ENCODE assay signal across 10 cellular contexts in genomic region chr9:137126786-137127185, GRCh38. TPM values are rescaled to one million over a fixed set of nuclear protein-coding genes. Genes with fewer than 3 reads are reported as not detected.
DNase-seq lines count a peak whose midpoint lies in the region; ATAC-seq and TF ChIP-seq lines count a peak whose summit lies in the region.
"Had no signal": no experiment of that assay in that cellular context is flagged by ENCODE, and none has a peak within 500 bp of the region (broad histone marks: within the 10 kb centered on the region; RNA-seq: fewer than 3 reads in every experiment).

No MANE protein-coding gene starts in this region.

- no peaks in the 10 kb centered on the region for H3K27me3 ChIP-seq in Peyer's patch

- peaks cover 0 to 38% (median 23%) of the 10 kb centered on the region in 4 donors for H3K4me1 ChIP-seq in Peyer's patch

- peak overlapping the region; percentile 91 for H3K27ac Mint-ChIP-seq in activated T-cell treated with anti-CD3 and anti-CD28 coated beads, Interleukin-2, amount 50 U/mL, for 24 hours
- H3K27ac Mint-ChIP-seq in effector memory CD8-positive, alpha-beta T cell, result peak overlapping the region; percentile 89 to 95
- peak overlapping the region; percentile 56 to 93 for H3K27ac Mint-ChIP-seq in stimulated activated naive CD8-positive, alpha-beta T cell treated with anti-CD3 and anti-CD28 coated beads, Interleukin-15, amount 100 ng/mL, for 72 hours

- H3K27me3 Mint-ChIP-seq in activated T-cell treated with anti-CD3 and anti-CD28 coated beads, Interleukin-2, amount 50 U/mL, for 24 hours, result no peaks in the 10 kb centered on the region
- H3K27me3 Mint-ChIP-seq in effector memory CD8-positive, alpha-beta T cell, result no peaks in the 10 kb centered on the region
- H3K27me3 Mint-ChIP-seq in stimulated activated naive CD8-positive, alpha-beta T cell treated with anti-CD3 and anti-CD28 coated beads, Interleukin-15, amount 100 ng/mL, for 72 hours, result no peaks in the 10 kb centered on the region

- H3K9me3 Mint-ChIP-seq in activated T-cell treated with anti-CD3 and anti-CD28 coated beads, Interleukin-2, amount 50 U/mL, for 24 hours, result no peaks in the 10 kb centered on the region
- H3K9me3 Mint-ChIP-seq in effector memory CD8-positive, alpha-beta T cell, result no peaks in the 10 kb centered on the region
- no peaks in the 10 kb centered on the region for H3K9me3 Mint-ChIP-seq in stimulated activated naive CD8-positive, alpha-beta T cell treated with anti-CD3 and anti-CD28 coated beads, Interleukin-15, amount 100 ng/mL, for 72 hours

- TF ChIP-seq POLR2A in Peyer's patch (IDR thresholded peaks at IDR 0.05), result no peak

- no peak for TF ChIP-seq CTCF in Peyer's patch (IDR thresholded peaks at IDR 0.05)

- no peak for ATAC-seq in effector memory CD8-positive, alpha-beta T cell (replicated peaks)
- no peak for ATAC-seq in stimulated activated naive CD8-positive, alpha-beta T cell treated with anti-CD3 and anti-CD28 coated beads, Interleukin-15, amount 100 ng/mL, for 72 hours
- ATAC-seq in GM18873 (IDR thresholded peaks at IDR 0.05; ENCODE audit: low FRiP score, unreplicated experiment), result no peak

- peak overlapping the region; percentile 87 for H3K4me3 Mint-ChIP-seq in activated T-cell treated with anti-CD3 and anti-CD28 coated beads, Interleukin-2, amount 50 U/mL, for 24 hours
- peak overlapping the region; percentile 80 to 93 for H3K4me3 Mint-ChIP-seq in effector memory CD8-positive, alpha-beta T cell
- peak overlapping the region; percentile 87 to 93 for H3K4me3 Mint-ChIP-seq in stimulated activated naive CD8-positive, alpha-beta T cell treated with anti-CD3 and anti-CD28 coated beads, Interleukin-15, amount 100 ng/mL, for 72 hours

- H3K27ac ChIP-seq in Peyer's patch, result peak overlapping the region; percentile 62 to 86 (median 83)
- H3K27ac ChIP-seq: cardiac muscle cell had no signal

- H3K4me1 Mint-ChIP-seq in activated T-cell treated with anti-CD3 and anti-CD28 coated beads, Interleukin-2, amount 50 U/mL, for 24 hours (ENCODE audit: low read depth), result peaks cover 34% of the 10 kb centered on the region
- H3K4me1 Mint-ChIP-seq in effector memory CD8-positive, alpha-beta T cell (ENCODE audit: low read depth in 2 of 2), result peaks cover 27 to 28% of the 10 kb centered on the region in 2 donors
- H3K4me1 Mint-ChIP-seq in stimulated activated naive CD8-positive, alpha-beta T cell treated with anti-CD3 and anti-CD28 coated beads, Interleukin-15, amount 100 ng/mL, for 72 hours, result peaks cover 37% of the 10 kb centered on the region

- no peak for DNase-seq in activated T-cell treated with anti-CD3 and anti-CD28 coated beads, Interleukin-2, amount 50 U/mL, for 24 hours
- no peak for DNase-seq in activated T-cell treated with anti-CD3 and anti-CD28 coated beads, Interleukin-2, amount 50 U/mL, for 1 hour
- no peak for DNase-seq in Peyer's patch
- DNase-seq in effector memory CD8-positive, alpha-beta T cell, result no peak
- no peak for DNase-seq in stimulated activated naive CD8-positive, alpha-beta T cell treated with anti-CD3 and anti-CD28 coated beads, Interleukin-15, amount 100 ng/mL, for 72 hours
- DNase-seq in NCI-H1417 (lab: John Stamatoyannopoulos, UW), result no peak
- DNase-seq in middle frontal gyrus (ENCODE audit: extremely low spot score, low spot score), result no peak

- peak overlapping the region; percentile 25 to 94 (median 64) for H3K4me3 ChIP-seq in Peyer's patch
- H3K4me3 ChIP-seq: cardiac muscle cell had no signal

- H3K36me3 Mint-ChIP-seq in activated T-cell treated with anti-CD3 and anti-CD28 coated beads, Interleukin-2, amount 50 U/mL, for 24 hours (ENCODE audit: low read depth), result peaks cover 20% of the 10 kb centered on the region
- H3K36me3 Mint-ChIP-seq in effector memory CD8-positive, alpha-beta T cell (ENCODE audit: insufficient read depth), result peaks cover 22% of the 10 kb centered on the region

- peaks cover 0 to 7% (median 3%) of the 10 kb centered on the region in 4 donors for H3K9me3 ChIP-seq in Peyer's patch

- H3K36me3 ChIP-seq in Peyer's patch, result no peaks in the 10 kb centered on the region
- H3K36me3 ChIP-seq: cardiac muscle cell had no signal

RNA-seq across cellular contexts. Expression of gene GRIN1, which starts 12.2 kb away (rescaled TPM):
- total RNA-seq in Peyer's patch, result not detected

RNA-seq across cellular contexts. Expression of gene DPP7, which starts 12.3 kb away (rescaled TPM):
- 100 to 1,000 TPM in 1 of 4 donors, 10 to 100 TPM in 3; 44.7 to 177 (median 76.7) TPM for total RNA-seq in Peyer's patch

RNA-seq across cellular contexts. Expression of gene MAN1B1, which starts 40.0 kb away (rescaled TPM):
- 10 to 100 TPM; 42.7 to 74.7 (median 61.0) TPM for total RNA-seq in Peyer's patch

RNA-seq across cellular contexts. Expression of gene LRRC26, which starts 43.1 kb away (rescaled TPM):
- total RNA-seq in Peyer's patch, result 10 to 100 TPM; 14.5 to 45.7 (median 34.1) TPM
- total RNA-seq: cardiac muscle cell; T-helper 1 cell treated with Interleukin-12 subunit alpha and Interleukin-12 subunit beta and Interleukin-4 antibody, amounts not matched to agents 30 ng/mL and 1 ng/mL, for 36 hours had no signal

RNA-seq across cellular contexts. Expression of gene TMEM210, which starts 45.1 kb away (rescaled TPM):
- total RNA-seq in Peyer's patch, result not detected
- total RNA-seq: cardiac muscle cell; T-helper 1 cell treated with Interleukin-12 subunit alpha and Interleukin-12 subunit beta and Interleukin-4 antibody, amounts not matched to agents 30 ng/mL and 1 ng/mL, for 36 hours had no signal
